ENCODE assay signal across 11 cellular contexts in genomic region chr5:132056610-132057497, GRCh38. TPM values are rescaled to one million over a fixed set of nuclear protein-coding genes. Genes with fewer than 3 reads are reported as not detected.
DNase-seq lines count a peak whose midpoint lies in the region; ATAC-seq and TF ChIP-seq lines count a peak whose summit lies in the region.
"Had no signal": no experiment of that assay in that cellular context is flagged by ENCODE, and none has a peak within 500 bp of the region (broad histone marks: within the 10 kb centered on the region; RNA-seq: fewer than 3 reads in every experiment).

No MANE protein-coding gene starts in this region.

- H3K9me3 ChIP-seq in Peyer's patch (no peaks in the 10 kb centered on the region), gastroesophageal sphincter (no peaks in the 10 kb centered on the region)
- H3K9me3 ChIP-seq: A549, psoas muscle had no signal

- no peak for TF ChIP-seq EP300 in gastroesophageal sphincter (IDR thresholded peaks at IDR 0.05)

- TF ChIP-seq CTCF in Peyer's patch (IDR thresholded peaks at IDR 0.05) (no peak), gastroesophageal sphincter (IDR thresholded peaks at IDR 0.05) (no peak)

- DNase-seq in activated CD4-positive, CD25-positive, alpha-beta regulatory T cell treated with anti-CD3 and anti-CD28 coated beads, Interleukin-2, amount 50 U/mL, for 72 hours, result peak; percentile 30
- no peak for DNase-seq in activated CD4-positive, CD25-positive, alpha-beta regulatory T cell (lab: John Stamatoyannopoulos, UW)
- DNase-seq in Peyer's patch (peak; percentile 9 to 35 (median 27)), sciatic nerve (ENCODE audit: low spot score) (peak; percentile 43), DMS 273 treated with DMSO at 0.1 percent for 48 hours (lab: John Stamatoyannopoulos, UW) (no peak)
- DNase-seq: NCI-H2107 had no signal

- peak; percentile 14 for ATAC-seq in gastroesophageal sphincter
- no peak for ATAC-seq in sciatic nerve
- no peak for ATAC-seq in HG03520 (IDR thresholded peaks at IDR 0.05; ENCODE audit: unreplicated experiment)
- ATAC-seq in HG03565 (IDR thresholded peaks at IDR 0.05; ENCODE audit: unreplicated experiment), result no peak
- ATAC-seq: A549, psoas muscle had no signal

- H3K4me1 ChIP-seq in Peyer's patch, result no peaks in the 10 kb centered on the region
- H3K4me1 ChIP-seq in gastroesophageal sphincter, result no peaks in the 10 kb centered on the region
- H3K4me1 ChIP-seq: A549, psoas muscle had no signal

- no peak overlapping the region for H3K4me3 ChIP-seq in Peyer's patch
- H3K4me3 ChIP-seq in gastroesophageal sphincter, result no peak overlapping the region
- H3K4me3 ChIP-seq: A549, psoas muscle had no signal

- H3K27ac ChIP-seq in Peyer's patch (no peak overlapping the region), gastroesophageal sphincter (no peak overlapping the region)
- H3K27ac ChIP-seq: A549, psoas muscle had no signal

- intact Hi-C loops in sciatic nerve (cut with DNase I), result no loop called here

- H3K36me3 ChIP-seq in Peyer's patch, result no peaks in the 10 kb centered on the region
- H3K36me3 ChIP-seq in gastroesophageal sphincter, result no peaks in the 10 kb centered on the region

- H3K27me3 ChIP-seq in Peyer's patch (no peaks in the 10 kb centered on the region), gastroesophageal sphincter (no peaks in the 10 kb centered on the region)

- TF ChIP-seq POLR2A in Peyer's patch (IDR thresholded peaks at IDR 0.05) (no peak), gastroesophageal sphincter (IDR thresholded peaks at IDR 0.05) (no peak)

- 76 to 90% methylated on average over 3 to 10 of the region's 14 CpGs for WGBS in gastroesophageal sphincter (ENCODE audit: low coverage in 1 of 2), 2 donors

RNA-seq across cellular contexts. Expression of gene IL3, which starts 3.6 kb away (rescaled TPM):
- not detected for total RNA-seq in Peyer's patch
- not detected for total RNA-seq in gastroesophageal sphincter
- total RNA-seq in sciatic nerve, result not detected
- total RNA-seq: psoas muscle had no signal

RNA-seq across cellular contexts. Expression of gene CSF2, which starts 16.7 kb away (rescaled TPM):
- total RNA-seq in Peyer's patch (not detected), gastroesophageal sphincter (1 to 10 TPM in 1 of 4 donors, not detected in 3; 1.1 TPM), sciatic nerve (not detected)
- total RNA-seq: psoas muscle had no signal

RNA-seq across cellular contexts. Expression of gene ACSL6, which starts 45.4 kb away (rescaled TPM):
- 10 to 100 TPM in 1 of 4 donors, 1 to 10 TPM in 2, not detected in 1; 1.1 to 12.4 (median 7.4) TPM for total RNA-seq in Peyer's patch
- total RNA-seq in gastroesophageal sphincter, result 1 to 10 TPM; 1.3 to 3.6 (median 2.6) TPM
- 3.3 TPM for total RNA-seq in sciatic nerve

Comparison
In these comparisons a context has a peak if more than half of its experiments do, and no peak if none do; other contexts are left out.
1. DNase-seq: peak in activated CD4-positive, CD25-positive, alpha-beta regulatory T cell treated with anti-CD3 and anti-CD28 coated beads, Interleukin-2, amount 50 U/mL, for 72 hours (single experiment), Peyer's patch (3 of 3) and sciatic nerve (single experiment); none in activated CD4-positive, CD25-positive, alpha-beta regulatory T cell (0 of 4) and DMS 273 treated with DMSO at 0.1 percent for 48 hours (single experiment).